11 cellular contexts compared by ENCODE assay signal in genomic region chr19:12943437-12944044, GRCh38. TPM values are rescaled to one million over a fixed set of nuclear protein-coding genes. Genes with fewer than 3 reads are reported as not detected.
A peak's percentile ranks its signal among the peaks of the same experiment; 100 is the strongest.
DNase-seq lines count a peak whose midpoint lies in the region; ATAC-seq, FAIRE-seq and TF ChIP-seq lines count a peak whose summit lies in the region.
"Had no signal": no experiment of that assay in that cellular context is flagged by ENCODE, and none has a peak within 500 bp of the region (broad histone marks: within the 10 kb centered on the region; RNA-seq: fewer than 3 reads in every experiment).

No MANE protein-coding gene starts in this region.

- H3K27me3 ChIP-seq in BLaER1 treated with 17β-estradiol and CSF1 and Interleukin-3, amounts not matched to agents 10 nM and 100 nM, result no peaks in the 10 kb centered on the region
- no peaks in the 10 kb centered on the region for H3K27me3 ChIP-seq in esophagus squamous epithelium
- H3K27me3 ChIP-seq: heart right ventricle had no signal

- no peaks in the 10 kb centered on the region for H3K9me3 Mint-ChIP-seq in activated CD8-positive, alpha-beta T cell treated with anti-CD3 and anti-CD28 coated beads for 36 hours
- H3K9me3 Mint-ChIP-seq in memory B cell, result no peaks in the 10 kb centered on the region

- H3K27ac Mint-ChIP-seq in activated CD8-positive, alpha-beta T cell treated with anti-CD3 and anti-CD28 coated beads for 36 hours, result peak overlapping the region; percentile 50
- peak overlapping the region; percentile 91 for H3K27ac Mint-ChIP-seq in memory B cell

- ATAC-seq in activated CD8-positive, alpha-beta T cell treated with anti-CD3 and anti-CD28 coated beads for 36 hours, result no peak
- ATAC-seq in memory B cell (ENCODE audit: low read depth), result no peak
- ATAC-seq: heart right ventricle had no signal

- no peak for TF ChIP-seq CTCF in activated CD8-positive, alpha-beta T cell treated with anti-CD3 and anti-CD28 coated beads for 36 hours (IDR thresholded peaks at IDR 0.05)
- no peak for TF ChIP-seq CTCF in esophagus squamous epithelium (IDR thresholded peaks at IDR 0.05)

- peaks cover 90% of the 10 kb centered on the region for H3K36me3 Mint-ChIP-seq in activated CD8-positive, alpha-beta T cell treated with anti-CD3 and anti-CD28 coated beads for 36 hours (ENCODE audit: low read depth)
- peaks cover 32% of the 10 kb centered on the region for H3K36me3 Mint-ChIP-seq in memory B cell

- no peak for DNase-seq in GM12892 (ENCODE audit: insufficient read length)
- DNase-seq in activated CD8-positive, alpha-beta T cell treated with anti-CD3 and anti-CD28 coated beads for 36 hours, result no peak
- DNase-seq in memory B cell (ENCODE audit: low spot score in 2 of 2), result no peak
- DNase-seq in esophagus squamous epithelium (lab: John Stamatoyannopoulos, UW), result no peak
- DNase-seq in D341Med (ENCODE audit: low spot score), result no peak
- no peak for DNase-seq in HCEC 1CT
- no peak for DNase-seq in HuH-7.5 (ENCODE audit: low spot score)
- DNase-seq: heart right ventricle, NCI-H187 treated with DMSO at 0.1 percent for 48 hours had no signal

- H3K27ac ChIP-seq in BLaER1 treated with 17β-estradiol and CSF1 and Interleukin-3, amounts not matched to agents 10 nM and 100 nM, result peak overlapping the region in 3 of 11 experiments; percentile 13 to 32 (median 23); a peak in 3 of 22 replicates
- H3K27ac ChIP-seq in esophagus squamous epithelium, result peak overlapping the region in 2 of 4 donors; percentile 25 to 98

- H3K36me3 ChIP-seq in BLaER1 treated with 17β-estradiol and CSF1 and Interleukin-3, amounts not matched to agents 10 nM and 100 nM, result peaks cover 75 to 84% (median 81%) of the 10 kb centered on the region in 11 experiments
- H3K36me3 ChIP-seq in esophagus squamous epithelium, result peaks cover 32 to 70% (median 46%) of the 10 kb centered on the region in 3 donors

- H3K9ac ChIP-seq in BLaER1 treated with 17β-estradiol and CSF1 and Interleukin-3, amounts not matched to agents 10 nM and 100 nM, result peak overlapping the region; percentile 12 to 66 (median 46); a peak in 18 of 22 replicates

- peak overlapping the region in 5 of 10 experiments; percentile 27 to 100 (median 36); a peak in 7 of 20 replicates for H3K4me3 ChIP-seq in BLaER1 treated with 17β-estradiol and CSF1 and Interleukin-3, amounts not matched to agents 10 nM and 100 nM
- no peak overlapping the region for H3K4me3 ChIP-seq in esophagus squamous epithelium
- H3K4me3 ChIP-seq: coronary artery, heart right ventricle had no signal

- intact Hi-C loops in activated CD8-positive, alpha-beta T cell treated with anti-CD3 and anti-CD28 coated beads for 36 hours (cut with micrococcal nuclease), result no loop called here
- intact Hi-C loops in esophagus squamous epithelium (cut with DNase I), result no loop called here

- TF ChIP-seq POLR2A in GM12892 (IDR thresholded peaks at IDR 0.05; ENCODE audit: low read depth, low read length) (peak; percentile 48; the same call in 1 of the 2 replicates), esophagus squamous epithelium (IDR thresholded peaks at IDR 0.05) (no peak)

- peaks cover 64 to 79% (median 75%) of the 10 kb centered on the region in 10 experiments for H3K4me1 ChIP-seq in BLaER1 treated with 17β-estradiol and CSF1 and Interleukin-3, amounts not matched to agents 10 nM and 100 nM
- peaks cover 39 to 89% (median 51%) of the 10 kb centered on the region in 3 donors for H3K4me1 ChIP-seq in esophagus squamous epithelium

- CTCF ChIA-PET in activated CD8-positive, alpha-beta T cell treated with anti-CD3 and anti-CD28 coated beads for 36 hours (lab: Charles Lee), result interaction anchor here (1.3 kb wide), 1 partner anchor 22 kb away, joined by 5 read pairs; no protein-coding TSS in a partner anchor

- POLR2A ChIA-PET in activated CD8-positive, alpha-beta T cell treated with anti-CD3 and anti-CD28 coated beads for 36 hours (lab: Charles Lee), result interaction anchor here (0.8 to 1.6 kb wide), 7 partner anchors 10 to 58 kb away, joined by 3 to 7 read pairs (median 4); partner anchors contain the start of gene FARSA

- H3K9me3 ChIP-seq in BLaER1 treated with 17β-estradiol and CSF1 and Interleukin-3, amounts not matched to agents 10 nM and 100 nM (replicated peaks in 1 of 11), result no peaks in the 10 kb centered on the region
- H3K9me3 ChIP-seq in esophagus squamous epithelium, result no peaks in the 10 kb centered on the region
- H3K9me3 ChIP-seq: heart right ventricle had no signal

- peak overlapping the region; percentile 31 for H3K4me3 Mint-ChIP-seq in activated CD8-positive, alpha-beta T cell treated with anti-CD3 and anti-CD28 coated beads for 36 hours
- no peak overlapping the region for H3K4me3 Mint-ChIP-seq in memory B cell

- H3K4me2 ChIP-seq in BLaER1 treated with 17β-estradiol and CSF1 and Interleukin-3, amounts not matched to agents 10 nM and 100 nM, result peak overlapping the region; percentile 46 to 99 (median 97)

- H3K27me3 Mint-ChIP-seq in activated CD8-positive, alpha-beta T cell treated with anti-CD3 and anti-CD28 coated beads for 36 hours, result no peaks in the 10 kb centered on the region
- H3K27me3 Mint-ChIP-seq in memory B cell, result no peaks in the 10 kb centered on the region

- WGBS in esophagus squamous epithelium, 2 donors, result 63 to 69% methylated on average over 17 of the region's 18 CpGs

- H4K20me1 ChIP-seq in BLaER1 treated with 17β-estradiol and CSF1 and Interleukin-3, amounts not matched to agents 10 nM and 100 nM, result peaks cover 57 to 87% (median 72%) of the 10 kb centered on the region in 11 experiments

- H3K4me1 Mint-ChIP-seq in activated CD8-positive, alpha-beta T cell treated with anti-CD3 and anti-CD28 coated beads for 36 hours (ENCODE audit: low read depth), result peaks cover 57% of the 10 kb centered on the region
- peaks cover 29% of the 10 kb centered on the region for H3K4me1 Mint-ChIP-seq in memory B cell

- FAIRE-seq in GM12892 (lab: Jason Lieb, UNC), result no peak

RNA-seq across cellular contexts. Expression of gene RAD23A, which starts 2.1 kb away (rescaled TPM):
- 80.1 TPM for polyA plus RNA-seq in GM12892 (2012; ENCODE audit: missing spikeins)
- total RNA-seq in activated CD8-positive, alpha-beta T cell treated with anti-CD3 and anti-CD28 coated beads for 36 hours, result 100 to 1,000 TPM; 189 to 190 TPM
- total RNA-seq in esophagus squamous epithelium, result 10 to 100 TPM; 67.7 to 87.4 (median 82.4) TPM

RNA-seq across cellular contexts. Expression of gene CALR, which starts 5.1 kb away (rescaled TPM):
- polyA plus RNA-seq in GM12892 (2012; ENCODE audit: missing spikeins), result 511 TPM
- total RNA-seq in activated CD8-positive, alpha-beta T cell treated with anti-CD3 and anti-CD28 coated beads for 36 hours, result 100 to 1,000 TPM; 535 to 563 TPM
- total RNA-seq in esophagus squamous epithelium, result 100 to 1,000 TPM; 262 to 577 (median 513) TPM

RNA-seq across cellular contexts. Expression of gene FARSA, which starts 10.0 kb away (rescaled TPM):
- 48.8 TPM for polyA plus RNA-seq in GM12892 (2012; ENCODE audit: missing spikeins)
- total RNA-seq in activated CD8-positive, alpha-beta T cell treated with anti-CD3 and anti-CD28 coated beads for 36 hours, result 100 to 1,000 TPM; 128 to 138 TPM
- total RNA-seq in esophagus squamous epithelium, result 10 to 100 TPM; 47.7 to 53.8 (median 51.0) TPM

RNA-seq across cellular contexts. Expression of gene GADD45GIP1, which starts 13.5 kb away (rescaled TPM):
- polyA plus RNA-seq in GM12892 (2012; ENCODE audit: missing spikeins), result 30.6 TPM
- 10 to 100 TPM; 32.6 to 36.0 TPM for total RNA-seq in activated CD8-positive, alpha-beta T cell treated with anti-CD3 and anti-CD28 coated beads for 36 hours
- total RNA-seq in esophagus squamous epithelium, result 10 to 100 TPM; 34.4 to 59.7 (median 44.9) TPM

RNA-seq across cellular contexts. Expression of gene SYCE2, which starts 24.4 kb away (rescaled TPM):
- polyA plus RNA-seq in GM12892 (2012; ENCODE audit: missing spikeins), result 2.9 TPM
- 1 to 10 TPM; 3.0 to 4.4 TPM for total RNA-seq in activated CD8-positive, alpha-beta T cell treated with anti-CD3 and anti-CD28 coated beads for 36 hours
- total RNA-seq in esophagus squamous epithelium, result 1 to 10 TPM in 1 of 4 donors, not detected in 3; 2.2 TPM
